In genomic region chr20:53594068-53595017, GRCh38 we compare ENCODE assay signal across 8 cellular contexts. TPM values are rescaled to one million over a fixed set of nuclear protein-coding genes. Genes with fewer than 3 reads are reported as not detected.
DNase-seq lines count a peak whose midpoint lies in the region; ATAC-seq and TF ChIP-seq lines count a peak whose summit lies in the region.

No MANE protein-coding gene starts in this region.

- peaks cover 34% of the 10 kb centered on the region for H3K4me1 ChIP-seq in CD8-positive, alpha-beta memory T cell (ENCODE audit: insufficient read depth, low read length)
- H3K4me1 ChIP-seq in endocrine pancreas (ENCODE audit: control insufficient read depth, insufficient read depth, low read length) = no peaks in the 10 kb centered on the region

- POLR2A ChIA-PET in CD8-positive, alpha-beta memory T cell (lab: Charles Lee) = interaction anchor here (0.6 to 2.4 kb wide), 13 partner anchors 12 to 484 kb away, joined by 3 to 21 read pairs (median 6); no protein-coding TSS in a partner anchor

- no peaks in the 10 kb centered on the region for H3K9me3 Mint-ChIP-seq in CD8-positive, alpha-beta memory T cell
- no peaks in the 10 kb centered on the region for H3K9me3 Mint-ChIP-seq in activated CD8-positive, alpha-beta memory T cell treated with anti-CD3 and anti-CD28 coated beads, Interleukin-2, amount 10 ng/mL, durations not matched to agents 7 days and 5 days (ENCODE audit: low read depth)

- H3K27me3 ChIP-seq in CD8-positive, alpha-beta memory T cell (ENCODE audit: insufficient read depth, low read length, poor library complexity, severe bottlenecking) = no peaks in the 10 kb centered on the region
- H3K27me3 ChIP-seq in endocrine pancreas (ENCODE audit: control insufficient read depth, insufficient read depth, low read length) = no peaks in the 10 kb centered on the region

- H3K9me3 ChIP-seq in CD8-positive, alpha-beta memory T cell (ENCODE audit: low read length) = no peaks in the 10 kb centered on the region
- H3K9me3 ChIP-seq in endocrine pancreas (ENCODE audit: control insufficient read depth, low read length) = no peaks in the 10 kb centered on the region

- H3K36me3 ChIP-seq in CD8-positive, alpha-beta memory T cell (ENCODE audit: insufficient read depth, low read length) = no peaks in the 10 kb centered on the region
- no peaks in the 10 kb centered on the region for H3K36me3 ChIP-seq in endocrine pancreas (ENCODE audit: control insufficient read depth, insufficient read depth, low read length)

- peak; percentile 79 for ATAC-seq in activated CD8-positive, alpha-beta memory T cell treated with anti-CD3 and anti-CD28 coated beads, Interleukin-2, amount 10 ng/mL, durations not matched to agents 7 days and 5 days

- DNase-seq in CD8-positive, alpha-beta memory T cell = peak; percentile 95 to 99 (median 96)
- DNase-seq in GM20000 (ENCODE audit: low spot score) = peak; percentile 93
- DNase-seq in HT-29 (ENCODE audit: low spot score) = peak; percentile 97
- peak; percentile 91 for DNase-seq in NK-92 (lab: John Stamatoyannopoulos, UW; ENCODE audit: unreplicated experiment)
- DNase-seq in activated CD8-positive, alpha-beta memory T cell treated with anti-CD3 and anti-CD28 coated beads, Interleukin-2, amount 10 ng/mL, durations not matched to agents 7 days and 5 days = peak; percentile 96
- DNase-seq in middle frontal gyrus (ENCODE audit: extremely low spot score, low spot score) = peak; percentile 84
- peak; percentile 98 to 99 for DNase-seq in stimulated activated CD8-positive, alpha-beta memory T cell treated with anti-CD3 and anti-CD28 coated beads, Interleukin-2, amount 100 ng/mL, for 1 hour (ENCODE audit: low read depth in 2 of 2)

- peak overlapping the region; percentile 63 for H3K4me3 ChIP-seq in CD8-positive, alpha-beta memory T cell (ENCODE audit: low read length)
- H3K4me3 ChIP-seq in endocrine pancreas (ENCODE audit: control insufficient read depth, insufficient read depth, low read length) = peak overlapping the region; percentile 80

- TF ChIP-seq CTCF in GM20000 (IDR thresholded peaks at IDR 0.05; ENCODE audit: extremely low read depth, missing control alignments) = peak; percentile 63

- peak overlapping the region; percentile 80 for H3K27ac ChIP-seq in CD8-positive, alpha-beta memory T cell (ENCODE audit: low read depth, low read length)

- peak overlapping the region; percentile 90 to 96 (median 93) for H3K27ac Mint-ChIP-seq in CD8-positive, alpha-beta memory T cell
- peak overlapping the region; percentile 96 for H3K27ac Mint-ChIP-seq in activated CD8-positive, alpha-beta memory T cell treated with anti-CD3 and anti-CD28 coated beads, Interleukin-2, amount 10 ng/mL, durations not matched to agents 7 days and 5 days

- peaks cover 0 to 4% of the 10 kb centered on the region in 2 donors for H3K27me3 Mint-ChIP-seq in CD8-positive, alpha-beta memory T cell
- H3K27me3 Mint-ChIP-seq in activated CD8-positive, alpha-beta memory T cell treated with anti-CD3 and anti-CD28 coated beads, Interleukin-2, amount 10 ng/mL, durations not matched to agents 7 days and 5 days = no peaks in the 10 kb centered on the region

- CTCF ChIA-PET in CD8-positive, alpha-beta memory T cell (lab: Charles Lee) = interaction anchor here (0.7 to 3.3 kb wide), 10 partner anchors 11 to 313 kb away, joined by 3 to 16 read pairs (median 4); no protein-coding TSS in a partner anchor
- CTCF ChIA-PET in activated CD8-positive, alpha-beta memory T cell treated with anti-CD3 and anti-CD28 coated beads, Interleukin-2, amount 10 ng/mL, durations not matched to agents 7 days and 5 days (lab: Charles Lee) = interaction anchor here (0.6 to 2.7 kb wide), 13 partner anchors 12 to 370 kb away, joined by 3 to 16 read pairs (median 4); no protein-coding TSS in a partner anchor

- peak overlapping the region; percentile 83 to 99 (median 98) for H3K4me3 Mint-ChIP-seq in CD8-positive, alpha-beta memory T cell
- peak overlapping the region; percentile 82 for H3K4me3 Mint-ChIP-seq in activated CD8-positive, alpha-beta memory T cell treated with anti-CD3 and anti-CD28 coated beads, Interleukin-2, amount 10 ng/mL, durations not matched to agents 7 days and 5 days

- peak overlapping the region; percentile 72 for H3K9ac ChIP-seq in endocrine pancreas (ENCODE audit: control insufficient read depth, insufficient read depth, low read length)

- peaks cover 49 to 71% (median 66%) of the 10 kb centered on the region in 3 donors for H3K4me1 Mint-ChIP-seq in CD8-positive, alpha-beta memory T cell
- peaks cover 40% of the 10 kb centered on the region for H3K4me1 Mint-ChIP-seq in activated CD8-positive, alpha-beta memory T cell treated with anti-CD3 and anti-CD28 coated beads, Interleukin-2, amount 10 ng/mL, durations not matched to agents 7 days and 5 days

- H3K36me3 Mint-ChIP-seq in CD8-positive, alpha-beta memory T cell = peaks cover 0 to 18% (median 3%) of the 10 kb centered on the region in 3 donors
- H3K36me3 Mint-ChIP-seq in activated CD8-positive, alpha-beta memory T cell treated with anti-CD3 and anti-CD28 coated beads, Interleukin-2, amount 10 ng/mL, durations not matched to agents 7 days and 5 days = peaks cover 18% of the 10 kb centered on the region

RNA-seq across cellular contexts. Expression of gene ZNF217, which starts 0.7 kb away (rescaled TPM):
- total RNA-seq in CD8-positive, alpha-beta memory T cell = 10 to 100 TPM; 52.5 to 54.3 TPM
- 24.0 TPM for polyA plus RNA-seq in CD8-positive, alpha-beta memory T cell
- 16.9 and 19.2 TPM in 2 replicates for total RNA-seq in HT-29 (2014; rRNA removed; shearing (Covaris generic))
- total RNA-seq in activated CD8-positive, alpha-beta memory T cell treated with anti-CD3 and anti-CD28 coated beads, Interleukin-2, amount 10 ng/mL, durations not matched to agents 7 days and 5 days = 10 to 100 TPM; 80.2 to 81.9 TPM

Comparison
In these comparisons a context has a peak if more than half of its experiments do, and no peak if none do; other contexts are left out.
1. Peak in every context shown above with its lines: DNase-seq, ATAC-seq, H3K4me3 ChIP-seq and H3K27ac ChIP-seq.